13 cellular contexts compared by ENCODE assay signal in the genomic region with DNA sequence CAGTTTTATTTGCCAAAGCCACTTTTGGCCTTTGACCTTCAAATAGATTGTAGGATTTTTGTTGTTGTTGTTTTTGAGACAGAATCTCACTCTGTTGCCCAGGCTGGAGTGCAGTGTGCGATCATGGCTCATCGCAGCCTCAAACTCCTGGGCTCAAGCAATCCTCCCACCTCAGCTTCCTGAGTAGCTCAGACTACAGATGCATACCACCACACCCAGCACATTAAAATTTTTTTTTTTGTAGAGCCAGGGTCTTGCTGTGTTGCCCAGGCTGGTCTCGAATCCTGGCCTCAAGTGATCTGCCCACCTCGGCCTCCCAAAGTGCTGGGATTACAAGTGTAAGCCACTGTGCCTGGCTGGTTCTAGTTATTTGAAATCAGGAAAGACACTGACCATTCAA. TPM values are rescaled to one million over a fixed set of nuclear protein-coding genes. Genes with fewer than 3 reads are reported as not detected.
DNase-seq lines count a peak whose midpoint lies in the region; ATAC-seq, FAIRE-seq and TF ChIP-seq lines count a peak whose summit lies in the region.
"Not testable (repeated sequence)": the region's sequence is repeated elsewhere in the genome, so short reads cannot be mapped to it uniquely, and the experiment has no call there.
"Had no signal": no experiment of that assay in that cellular context is flagged by ENCODE, and none has a peak within 500 bp of the region (broad histone marks: within the 10 kb centered on the region; RNA-seq: fewer than 3 reads in every experiment).

No MANE protein-coding gene starts in this region.

- H3K27me3 Mint-ChIP-seq in chondrocyte (ENCODE audit: low read depth), result not testable (repeated sequence)
- peaks cover 34% of the 10 kb centered on the region for H3K27me3 Mint-ChIP-seq in nephron (ENCODE audit: low read depth)

- H3K9me1 ChIP-seq in K562 (ENCODE audit: control insufficient read depth, insufficient read depth, low read length), result not testable (repeated sequence)

- intact Hi-C loops in K562 (cut with micrococcal nuclease), result not testable (repeated sequence)
- intact Hi-C loops in posterior vena cava (cut with DNase I), result loop anchor here in 1 of 2 donors (10.0 kb wide), 1 partner anchor 56 kb away; a partner anchor contains a TSS

- not testable (repeated sequence) for H3K4me2 ChIP-seq in K562 (ENCODE audit: insufficient read depth, low read length)

- FAIRE-seq in K562 (lab: Jason Lieb, UNC), result not testable (repeated sequence)

- ATAC-seq in K562, result not testable (repeated sequence)

- POLR2A ChIA-PET in K562 (lab: Yijun Ruan, JAX), result interaction anchor here (1.1 kb wide), 1 partner anchor 13 kb away, joined by 3 read pairs; no protein-coding TSS in a partner anchor

- peaks cover 0 to 22% of the 10 kb centered on the region in 2 experiments; a peak in 3 of 5 replicates for H3K27me3 ChIP-seq in K562 (ENCODE audit: control insufficient read depth in 2 of 2, insufficient read depth in 2 of 2, low read length in 2 of 2)

- not testable (repeated sequence) for H3K9me3 Mint-ChIP-seq in chondrocyte (ENCODE audit: low read depth); nephron

- not testable (repeated sequence) for TF ChIP-seq RAD21 in K562 (CRISPR knock-in tag; conservative IDR thresholded peaks at IDR 0.05 in 1 of 2, IDR thresholded peaks at IDR 0.05 in 1 of 2)

- H3K36me3 Mint-ChIP-seq in chondrocyte (ENCODE audit: low read depth); nephron (ENCODE audit: low read depth): not testable (repeated sequence)

- TF ChIP-seq EP300 in K562 (IDR thresholded peaks at IDR 0.05; ENCODE audit: low read length), result not testable (repeated sequence)

- not testable (repeated sequence) for H4K20me1 ChIP-seq in K562 (replicated peaks; ENCODE audit: control insufficient read depth, insufficient read depth, low read length)

- not testable (repeated sequence) for BruUV-seq in K562 (replicated peaks; lab: Mats Ljungman, UMichigan)

- not testable (repeated sequence) for TF ChIP-seq CTCF in K562 (IDR thresholded peaks at IDR 0.05 in 2 of 3, conservative IDR thresholded peaks at IDR 0.05 in 1 of 3; ENCODE audit: insufficient read depth in 2 of 3, low read depth in 1 of 3, low read length in 3 of 3); chondrocyte (IDR thresholded peaks at IDR 0.05); nephron (IDR thresholded peaks at IDR 0.05; ENCODE audit: unreplicated experiment in 3 of 3)

- H3K4me3 Mint-ChIP-seq in chondrocyte (ENCODE audit: unreplicated experiment), result not testable (repeated sequence)
- peak overlapping the region in 2 of 3 experiments; percentile 21 to 33 for H3K4me3 Mint-ChIP-seq in nephron

- not testable (repeated sequence) for H3K27ac Mint-ChIP-seq in chondrocyte (ENCODE audit: unreplicated experiment); nephron

- not testable (repeated sequence) for H3K4me3 ChIP-seq in K562

- in situ Hi-C loops in K562 (cut with MboI), result not testable (repeated sequence)

- not testable (repeated sequence) for H2AFZ ChIP-seq in K562 (ENCODE audit: low read depth, low read length)

- H3K4me1 ChIP-seq in K562 (replicated peaks in 1 of 2; ENCODE audit: control insufficient read depth in 2 of 2, insufficient read depth in 2 of 2, low read length in 2 of 2), result not testable (repeated sequence)

- H3K79me2 ChIP-seq in K562 (ENCODE audit: control insufficient read depth, insufficient read depth, low read length), result not testable (repeated sequence)

- TF ChIP-seq POLR2A in K562 (conservative IDR thresholded peaks at IDR 0.05), result not testable (repeated sequence)

- H3K9ac ChIP-seq in K562 (ENCODE audit: insufficient read depth in 1 of 2, low read depth in 2 of 2, low read length in 2 of 2), result not testable (repeated sequence)

- not testable (repeated sequence) for H3K4me1 Mint-ChIP-seq in chondrocyte (ENCODE audit: low read depth); nephron

- 0% methylated on average over 4 of the region's 4 CpGs for WGBS in K562 (ENCODE audit: insufficient coverage, low coverage, missing lambda C conversion rate)

- H3K27ac ChIP-seq in K562 (ENCODE audit: extremely low read depth, low read depth, low read length), result not testable (repeated sequence)

- DNase-seq in K562 (ENCODE audit: extremely low read depth in 1 of 4, low spot score in 3 of 4), result not testable (repeated sequence)
- DNase-seq in chondrocyte (ENCODE audit: low spot score), result peak; percentile 10
- DNase-seq in posterior vena cava (ENCODE audit: low spot score), result peak; percentile 23

- not testable (repeated sequence) for H3K36me3 ChIP-seq in K562 (ENCODE audit: control insufficient read depth, insufficient read depth, low read length)

- not testable (repeated sequence) for H3K9me3 ChIP-seq in K562 (replicated peaks; ENCODE audit: control insufficient read depth, insufficient read depth, low read depth, low read length)

- CTCF ChIA-PET in K562 (lab: Yijun Ruan, JAX; ENCODE audit: low intra/inter-chr PET ratio), result not testable (repeated sequence)

TF ChIP-seq in K562, 482 proteins besides CTCF, POLR2A, EP300 and RAD21:
- TF ChIP-seq ZNF121 (CRISPR knock-in tag; conservative IDR thresholded peaks at IDR 0.05), result 0 out of 2 replicates have a peak, but pooled peaks have one; percentile 17

RNA-seq across cellular contexts. Expression of a gene that starts 3.0 kb away (rescaled TPM):
- total RNA-seq in K562 (2011; cell fraction: chromatin; rRNA removed; ENCODE audit: low replicate concordance), result not detected in 2 replicates
- total RNA-seq in K562 (2011; cell fraction: nucleolus; rRNA removed), result not detected in 2 replicates
- not detected in 2 replicates for total RNA-seq in K562 (2011; cell fraction: nucleoplasm; rRNA removed)
- total RNA-seq in K562 (2014; rRNA removed) (not detected in 2 replicates), K562 (2014; rRNA removed; fragmentation: Illumina TruSeq; extraction: Trizol) (not detected in 2 replicates), K562 (2015; rRNA removed; fragmentation: Illumina TruSeq; extraction: Trizol) (not detected in 2 replicates), K562 (2021) (0.04 and 0.29 TPM in 2 replicates), chondrocyte (31.2 to 36.4 TPM (median 33.2 TPM) in 3 replicates), posterior vena cava (10 to 100 TPM; 36.1 to 36.8 TPM)
- polyA plus RNA-seq in K562 (2011; rRNA removed) (not detected in 2 replicates), K562 (2014; fragmentation: Illumina TruSeq; extraction: Trizol) (not detected in 2 replicates), K562 (2014; fragmentation: Nextera tagmentation; extraction: Ambion mirVana) (not detected), K562 (2014; rRNA removed) (not detected in 2 replicates)
- not detected in 2 replicates for polyA plus RNA-seq in K562 (2011; cell fraction: cytosol; rRNA removed)
- polyA plus RNA-seq in K562 (2011; cell fraction: nucleus; rRNA removed), result not detected in 2 replicates
- polyA plus RNA-seq in K562 (2012), result not detected in 2 replicates
- not detected in 2 replicates for polyA minus RNA-seq in K562 (2011; rRNA and poly(A)+ RNA removed)
- not detected in 2 replicates for polyA minus RNA-seq in K562 (2011; cell fraction: cytosol; rRNA and poly(A)+ RNA removed)
- polyA minus RNA-seq in K562 (2011; cell fraction: nucleus; rRNA and poly(A)+ RNA removed), result not detected in 2 replicates
- total RNA-seq: CD4-positive, CD25-positive, alpha-beta regulatory T cell had no signal
- polyA plus RNA-seq: CD4-positive, alpha-beta memory T cell; CD4-positive, CD25-positive, alpha-beta regulatory T cell; CD8-positive, alpha-beta memory T cell had no signal

RNA-seq across cellular contexts. Expression of a gene that starts 34.6 kb away (rescaled TPM):
- not detected in 2 replicates for total RNA-seq in K562 (2011; cell fraction: chromatin; rRNA removed; ENCODE audit: low replicate concordance)
- total RNA-seq in K562 (2011; cell fraction: nucleolus; rRNA removed), result not detected in 2 replicates
- total RNA-seq in K562 (2011; cell fraction: nucleoplasm; rRNA removed), result not detected in 2 replicates
- total RNA-seq in K562 (2014; rRNA removed) (not detected in 2 replicates), K562 (2014; rRNA removed; fragmentation: Illumina TruSeq; extraction: Trizol) (not detected in 2 replicates), K562 (2015; rRNA removed; fragmentation: Illumina TruSeq; extraction: Trizol) (not detected in 2 replicates), K562 (2021) (not detected in 2 replicates), chondrocyte (not detected in 3 replicates), posterior vena cava (not detected)
- polyA plus RNA-seq in K562 (2011; rRNA removed) (not detected in 2 replicates), K562 (2014; fragmentation: Illumina TruSeq; extraction: Trizol) (not detected in 2 replicates), K562 (2014; fragmentation: Nextera tagmentation; extraction: Ambion mirVana) (under 1 TPM in 1 of 2 experiments, not detected in 1; 0.07 TPM), K562 (2014; rRNA removed) (not detected in 2 replicates)
- polyA plus RNA-seq in K562 (2011; cell fraction: cytosol; rRNA removed), result not detected in 2 replicates
- polyA plus RNA-seq in K562 (2011; cell fraction: nucleus; rRNA removed), result not detected in 2 replicates
- not detected in 2 replicates for polyA plus RNA-seq in K562 (2012)
- polyA minus RNA-seq in K562 (2011; rRNA and poly(A)+ RNA removed), result not detected in 2 replicates
- not detected in 2 replicates for polyA minus RNA-seq in K562 (2011; cell fraction: cytosol; rRNA and poly(A)+ RNA removed)
- polyA minus RNA-seq in K562 (2011; cell fraction: nucleus; rRNA and poly(A)+ RNA removed), result not detected in 2 replicates
- total RNA-seq: CD4-positive, alpha-beta memory T cell; CD4-positive, CD25-positive, alpha-beta regulatory T cell; CD8-positive, alpha-beta memory T cell; Daoy; G401; GM12878 had no signal
- polyA plus RNA-seq: AG04450; CD14-positive monocyte; CD4-positive, alpha-beta memory T cell; CD8-positive, alpha-beta memory T cell; GM12878 had no signal

RNA-seq across cellular contexts. Expression of a gene that starts 59.2 kb away (rescaled TPM):
- total RNA-seq in K562 (2011; cell fraction: chromatin; rRNA removed; ENCODE audit: low replicate concordance), result not detected in 2 replicates
- not detected in 2 replicates for total RNA-seq in K562 (2011; cell fraction: nucleolus; rRNA removed)
- total RNA-seq in K562 (2011; cell fraction: nucleoplasm; rRNA removed), result not detected in 2 replicates
- total RNA-seq in K562 (2014; rRNA removed) (not detected in 2 replicates), K562 (2014; rRNA removed; fragmentation: Illumina TruSeq; extraction: Trizol) (not detected in 2 replicates), K562 (2015; rRNA removed; fragmentation: Illumina TruSeq; extraction: Trizol) (not detected in 2 replicates), K562 (2021) (not detected in 2 replicates), chondrocyte (not detected in 3 replicates), posterior vena cava (not detected)
- polyA plus RNA-seq in K562 (2011; rRNA removed) (not detected in 2 replicates), K562 (2014; fragmentation: Illumina TruSeq; extraction: Trizol) (not detected in 2 replicates), K562 (2014; fragmentation: Nextera tagmentation; extraction: Ambion mirVana) (under 1 TPM; 0.03 to 0.04 TPM), K562 (2014; rRNA removed) (not detected in 2 replicates)
- not detected in 2 replicates for polyA plus RNA-seq in K562 (2011; cell fraction: cytosol; rRNA removed)
- polyA plus RNA-seq in K562 (2011; cell fraction: nucleus; rRNA removed), result not detected in 2 replicates
- 0.25 and 0.65 TPM in 2 replicates for polyA plus RNA-seq in K562 (2012)
- polyA minus RNA-seq in K562 (2011; rRNA and poly(A)+ RNA removed), result not detected in 2 replicates
- polyA minus RNA-seq in K562 (2011; cell fraction: cytosol; rRNA and poly(A)+ RNA removed), result not detected in 2 replicates
- polyA minus RNA-seq in K562 (2011; cell fraction: nucleus; rRNA and poly(A)+ RNA removed), result not detected in 2 replicates
- total RNA-seq: A673; CD4-positive, CD25-positive, alpha-beta regulatory T cell; CD8-positive, alpha-beta memory T cell; Daoy; G401; GM12878 had no signal
- polyA plus RNA-seq: AG04450, CD14-positive monocyte had no signal

Comparison
In these comparisons a context has a peak if more than half of its experiments do, and no peak if none do; other contexts are left out.
1. RNA of a gene that starts 3.0 kb away (total RNA-seq): 36.1 to 36.8 TPM in posterior vena cava and 31.2 to 36.4 TPM in chondrocyte; 0.04 to 0.29 TPM in K562; every median in the first group is over 10 times any median in the second.